Comparison of ENCODE assay signal across 16 cellular contexts in genomic region chr21:45169001-45169400, GRCh38.
DNase-seq lines count a peak whose midpoint lies in the region; ATAC-seq and TF ChIP-seq lines count a peak whose summit lies in the region.
"Had no signal": no experiment of that assay in that cellular context is flagged by ENCODE, and none has a peak within 500 bp of the region (broad histone marks: within the 10 kb centered on the region; RNA-seq: fewer than 3 reads in every experiment).

No MANE protein-coding gene starts in this region.

- H3K9me3 ChIP-seq in gastroesophageal sphincter (no peaks in the 10 kb centered on the region), skeletal muscle satellite cell (replicated peaks; ENCODE audit: low read length) (no peaks in the 10 kb centered on the region), upper lobe of left lung (no peaks in the 10 kb centered on the region)
- H3K9me3 ChIP-seq: lower lobe of right lung had no signal

- TF ChIP-seq EP300 in gastroesophageal sphincter (IDR thresholded peaks at IDR 0.05) (no peak), upper lobe of left lung (IDR thresholded peaks at IDR 0.05) (no peak)

- H3K27ac Mint-ChIP-seq in activated CD8-positive, alpha-beta memory T cell treated with anti-CD3 and anti-CD28 coated beads, Interleukin-2, amount 10 ng/mL, durations not matched to agents 7 days and 5 days, result no peak overlapping the region
- H3K27ac Mint-ChIP-seq: immature natural killer cell had no signal

- H3K9me3 Mint-ChIP-seq in activated CD8-positive, alpha-beta memory T cell treated with anti-CD3 and anti-CD28 coated beads, Interleukin-2, amount 10 ng/mL, durations not matched to agents 7 days and 5 days (ENCODE audit: low read depth), result no peaks in the 10 kb centered on the region
- H3K9me3 Mint-ChIP-seq: immature natural killer cell had no signal

- peaks cover 23% of the 10 kb centered on the region for H3K4me1 Mint-ChIP-seq in activated CD8-positive, alpha-beta memory T cell treated with anti-CD3 and anti-CD28 coated beads, Interleukin-2, amount 10 ng/mL, durations not matched to agents 7 days and 5 days

- 38 to 56% methylated on average over 2 to 5 of the region's 7 CpGs for WGBS in gastroesophageal sphincter (ENCODE audit: low coverage in 1 of 2), 2 donors
- 64 to 71% methylated on average over 7 of the region's 7 CpGs for WGBS in upper lobe of left lung, 2 donors

- H3K27me3 Mint-ChIP-seq in activated CD8-positive, alpha-beta memory T cell treated with anti-CD3 and anti-CD28 coated beads, Interleukin-2, amount 10 ng/mL, durations not matched to agents 7 days and 5 days, result no peaks in the 10 kb centered on the region

- TF ChIP-seq CTCF in gastroesophageal sphincter (IDR thresholded peaks at IDR 0.05) (no peak), upper lobe of left lung (IDR thresholded peaks at IDR 0.05) (no peak)

- CTCF ChIA-PET in activated CD8-positive, alpha-beta memory T cell treated with anti-CD3 and anti-CD28 coated beads, Interleukin-2, amount 10 ng/mL, durations not matched to agents 7 days and 5 days (lab: Charles Lee), result interaction anchor here (1.4 to 7.6 kb wide), 2 partner anchors 30 to 37 kb away, joined by 3 to 44 read pairs; no protein-coding TSS in a partner anchor

- peak overlapping the region; percentile 62 for H3K9ac ChIP-seq in skeletal muscle satellite cell (ENCODE audit: low read depth, low read length)

- no peak for ATAC-seq in activated CD8-positive, alpha-beta memory T cell treated with anti-CD3 and anti-CD28 coated beads, Interleukin-2, amount 10 ng/mL, durations not matched to agents 7 days and 5 days
- ATAC-seq in gastroesophageal sphincter (no peak), upper lobe of left lung (ENCODE audit: low FRiP score in 2 of 2) (no peak)
- ATAC-seq: lower lobe of right lung had no signal

- H3K27me3 ChIP-seq in gastroesophageal sphincter (no peaks in the 10 kb centered on the region), skeletal muscle satellite cell (ENCODE audit: control insufficient read depth, insufficient read depth, low read length) (no peaks in the 10 kb centered on the region), upper lobe of left lung (no peaks in the 10 kb centered on the region)

- H3K36me3 Mint-ChIP-seq in activated CD8-positive, alpha-beta memory T cell treated with anti-CD3 and anti-CD28 coated beads, Interleukin-2, amount 10 ng/mL, durations not matched to agents 7 days and 5 days, result peaks cover 4% of the 10 kb centered on the region

- H3K27ac ChIP-seq in gastroesophageal sphincter (peak overlapping the region in 3 of 4 donors; percentile 39 to 69 (median 67)), upper lobe of left lung (no peak overlapping the region)
- H3K27ac ChIP-seq: lower lobe of right lung, WERI-Rb-1 had no signal

- H3K4me1 ChIP-seq in gastroesophageal sphincter (peaks cover 12 to 64% (median 14%) of the 10 kb centered on the region in 3 donors), skeletal muscle satellite cell (ENCODE audit: control insufficient read depth, insufficient read depth, low read length) (peaks cover 58% of the 10 kb centered on the region), upper lobe of left lung (peaks cover 0 to 12% (median 5%) of the 10 kb centered on the region in 4 donors)

- peak overlapping the region; percentile 66 for H3K4me2 ChIP-seq in skeletal muscle satellite cell (ENCODE audit: low read length)

- DNase-seq in activated CD8-positive, alpha-beta memory T cell treated with anti-CD3 and anti-CD28 coated beads, Interleukin-2, amount 10 ng/mL, durations not matched to agents 7 days and 5 days, result peak; percentile 38
- no peak for DNase-seq in activated CD8-positive, alpha-beta memory T cell treated with anti-CD3 and anti-CD28 coated beads, Interleukin-2, amount 50 U/mL, for 48 hours
- DNase-seq in OCI-M1 (lab: John Stamatoyannopoulos, UW), result peak; percentile 66
- DNase-seq in stimulated activated CD4-positive, alpha-beta T cell treated with anti-CD3 and anti-CD28 coated beads, Interleukin-2, amount 100 ng/mL, for 48 hours, result no peak
- no peak for DNase-seq in SW480 (ENCODE audit: low spot score)
- no peak for DNase-seq in upper lobe of left lung
- DNase-seq: ACHN; activated naive CD4-positive, alpha-beta T cell treated with Interleukin-2 at 50 U/mL for 16 hours; dermis blood vessel endothelial cell; DND-41; lower lobe of right lung; NCI-H1436; WERI-Rb-1 had no signal

- no peak overlapping the region for H3K4me3 Mint-ChIP-seq in activated CD8-positive, alpha-beta memory T cell treated with anti-CD3 and anti-CD28 coated beads, Interleukin-2, amount 10 ng/mL, durations not matched to agents 7 days and 5 days
- H3K4me3 Mint-ChIP-seq: immature natural killer cell had no signal

- H3K4me3 ChIP-seq in gastroesophageal sphincter, result no peak overlapping the region
- H3K4me3 ChIP-seq in skeletal muscle satellite cell (ENCODE audit: low read length), result peak overlapping the region; percentile 16
- H3K4me3 ChIP-seq in upper lobe of left lung, result no peak overlapping the region
- H3K4me3 ChIP-seq: lower lobe of right lung had no signal

- peaks cover 0 to 22% of the 10 kb centered on the region in 2 donors for H3K36me3 ChIP-seq in gastroesophageal sphincter
- peaks cover 22% of the 10 kb centered on the region for H3K36me3 ChIP-seq in skeletal muscle satellite cell (ENCODE audit: insufficient read depth, low read length)
- H3K36me3 ChIP-seq in upper lobe of left lung, result peaks cover 0 to 20% (median 2%) of the 10 kb centered on the region in 4 donors
- H3K36me3 ChIP-seq: WERI-Rb-1 had no signal

- TF ChIP-seq POLR2A in gastroesophageal sphincter (IDR thresholded peaks at IDR 0.05) (no peak), upper lobe of left lung (IDR thresholded peaks at IDR 0.05) (no peak)

Comparison
In these comparisons a context has a peak if more than half of its experiments do, and no peak if none do; other contexts are left out.
1. DNase-seq: peak in activated CD8-positive, alpha-beta memory T cell treated with anti-CD3 and anti-CD28 coated beads, Interleukin-2, amount 10 ng/mL, durations not matched to agents 7 days and 5 days (single experiment) and OCI-M1 (single experiment); none in activated CD8-positive, alpha-beta memory T cell treated with anti-CD3 and anti-CD28 coated beads, Interleukin-2, amount 50 U/mL, for 48 hours (single experiment), stimulated activated CD4-positive, alpha-beta T cell treated with anti-CD3 and anti-CD28 coated beads, Interleukin-2, amount 100 ng/mL, for 48 hours (0 of 2), SW480 (single experiment) and upper lobe of left lung (0 of 2).
2. H3K27ac ChIP-seq: peak in gastroesophageal sphincter (3 of 4); none in upper lobe of left lung (0 of 4).